ENCODE assay signal across 27 cellular contexts in the genomic region with DNA sequence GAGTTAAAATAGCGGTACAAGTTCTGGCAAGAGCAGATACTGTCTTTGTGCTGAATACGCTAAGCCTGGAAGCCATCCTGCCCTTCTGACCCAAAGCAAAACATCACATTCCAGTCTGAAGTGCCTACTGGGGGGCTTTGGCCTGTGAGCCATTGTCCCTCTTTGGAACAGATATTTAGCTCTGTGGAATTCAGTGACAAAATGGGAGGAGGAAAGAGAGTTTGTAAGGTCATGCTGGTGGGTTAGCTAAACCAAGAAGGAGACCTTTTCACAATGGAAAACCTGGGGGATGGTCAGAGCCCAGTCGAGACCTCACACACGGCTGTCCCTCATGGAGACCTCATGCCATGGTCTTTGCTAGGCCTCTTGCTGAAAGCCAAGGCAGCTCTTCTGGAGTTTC.
"Had no signal": no experiment of that assay in that cellular context is flagged by ENCODE, and none has a peak within 500 bp of the region (broad histone marks: within the 10 kb centered on the region; RNA-seq: fewer than 3 reads in every experiment).

No MANE protein-coding gene starts in this region.

- H3K36me3 ChIP-seq: cardiac muscle cell had no signal

- ATAC-seq: activated CD4-positive, alpha-beta T cell treated with anti-CD3 and anti-CD28 coated beads for 36 hours; activated T-cell treated with anti-CD3 and anti-CD28 coated beads, Interleukin-2, amount 50 U/mL, for 72 hours; K562; T-cell had no signal

- H3K27me3 Mint-ChIP-seq: activated CD4-positive, alpha-beta memory T cell treated with anti-CD3 and anti-CD28 coated beads, Interleukin-2, amount 10 ng/mL, durations not matched to agents 7 days and 5 days; activated naive CD8-positive, alpha-beta T cell treated with anti-CD3 and anti-CD28 coated beads for 36 hours; T-cell had no signal

- H3K27ac ChIP-seq: brain microvascular endothelial cell, cardiac muscle cell, VCaP had no signal

- H3K27ac Mint-ChIP-seq: activated CD4-positive, alpha-beta memory T cell treated with anti-CD3 and anti-CD28 coated beads, Interleukin-2, amount 10 ng/mL, durations not matched to agents 7 days and 5 days; activated CD4-positive, alpha-beta T cell treated with anti-CD3 and anti-CD28 coated beads for 36 hours; activated naive CD4-positive, alpha-beta T cell treated with anti-CD3 and anti-CD28 coated beads, Interleukin-2, amount 10 ng/mL, durations not matched to agents 7 days and 5 days; activated naive CD8-positive, alpha-beta T cell treated with anti-CD3 and anti-CD28 coated beads for 36 hours; activated T-cell treated with anti-CD3 and anti-CD28 coated beads, Interleukin-2, amount 50 U/mL, for 72 hours; activated T-helper 2 cell treated with anti-CD3 and anti-CD28 coated beads, Interferon-gamma antibody, Interleukin-2, Interleukin-4, amounts not matched to agents 10 μg/mL and 5 μg/mL and 100 μg/mL, durations not matched to agents 14 hours and 24 hours and 36 hours; T-cell had no signal

- H3K27me3 ChIP-seq: brain microvascular endothelial cell, cardiac muscle cell had no signal

- H3K4me3 Mint-ChIP-seq: activated CD4-positive, alpha-beta memory T cell treated with anti-CD3 and anti-CD28 coated beads, Interleukin-2, amount 10 ng/mL, durations not matched to agents 7 days and 5 days; activated CD4-positive, alpha-beta T cell treated with anti-CD3 and anti-CD28 coated beads for 36 hours; activated naive CD4-positive, alpha-beta T cell treated with anti-CD3 and anti-CD28 coated beads, Interleukin-2, amount 10 ng/mL, durations not matched to agents 7 days and 5 days; activated naive CD8-positive, alpha-beta T cell treated with anti-CD3 and anti-CD28 coated beads for 36 hours; activated T-cell treated with anti-CD3 and anti-CD28 coated beads, Interleukin-2, amount 50 U/mL, for 72 hours; T-cell had no signal

- DNase-seq: activated CD4-positive, alpha-beta memory T cell treated with anti-CD3 and anti-CD28 coated beads, Interleukin-2, amount 10 ng/mL, durations not matched to agents 7 days and 5 days; activated CD4-positive, alpha-beta T cell treated with anti-CD3 and anti-CD28 coated beads for 36 hours; activated CD4-positive, alpha-beta T cell treated with anti-CD3 and anti-CD28 coated beads, Interleukin-2, amount 50 U/mL, for 1 hour; activated CD4-positive, CD25-positive, alpha-beta regulatory T cell; activated gamma-delta T cell treated with Interleukin-2 at 50 U/mL for 16 hours; activated naive CD4-positive, alpha-beta T cell treated with anti-CD3 and anti-CD28 coated beads, Interleukin-2, amount 10 ng/mL, durations not matched to agents 7 days and 5 days; activated naive CD8-positive, alpha-beta T cell treated with anti-CD3 and anti-CD28 coated beads for 36 hours; activated T-cell treated with anti-CD3 and anti-CD28 coated beads for 4 hours; activated T-cell treated with anti-CD3 and anti-CD28 coated beads, Interleukin-2, amount 50 U/mL, for 72 hours; brain microvascular endothelial cell; Kasumi-1; NCI-H1105 treated with DMSO at 0.1 percent for 48 hours; NCI-H1436 treated with DMSO at 0.1 percent for 48 hours; NCI-H187; NCI-H2081; NCI-H510A treated with DMSO at 0.1 percent for 48 hours; NCI-H69; NK-92 treated with Interleukin-12 subunit alpha and Interleukin-12 subunit beta, amount 100 ng/mL, for 24 hours; OCI-M1; SHP77; T-cell; T-helper 2 cell; T1000 had no signal

- H3K4me3 ChIP-seq: cardiac muscle cell, K562 had no signal

- H3K36me3 Mint-ChIP-seq: activated naive CD8-positive, alpha-beta T cell treated with anti-CD3 and anti-CD28 coated beads for 36 hours had no signal

- H3K9me3 Mint-ChIP-seq: activated naive CD4-positive, alpha-beta T cell treated with anti-CD3 and anti-CD28 coated beads, Interleukin-2, amount 10 ng/mL, durations not matched to agents 7 days and 5 days; activated naive CD8-positive, alpha-beta T cell treated with anti-CD3 and anti-CD28 coated beads for 36 hours; activated T-helper 2 cell treated with anti-CD3 and anti-CD28 coated beads, Interferon-gamma antibody, Interleukin-2, Interleukin-4, amounts not matched to agents 10 μg/mL and 5 μg/mL and 100 μg/mL, durations not matched to agents 14 hours and 24 hours and 36 hours had no signal
